Comparison of ENCODE assay signal across 1 cellular context in genomic region chr7:44098092-44099068, GRCh38.
TF ChIP-seq lines count a peak whose summit lies in the region.

No MANE protein-coding gene starts in this region.

TF ChIP-seq in SK-N-SH treated with all-trans-retinoic acid at 6 μM for 48 hours, 23 proteins besides CTCF, POLR2A, EP300 and RAD21 (continued from another document):
- TF ChIP-seq CREB5 (CRISPR knock-in tag; IDR thresholded peaks at IDR 0.05; ENCODE audit: low read depth), result no peak
- TF ChIP-seq BACH2 (CRISPR knock-in tag; IDR thresholded peaks at IDR 0.05; ENCODE audit: borderline replicate concordance), result no peak
- TF ChIP-seq ZC3H10 (CRISPR knock-in tag; IDR thresholded peaks at IDR 0.05), result no peak
